In the genomic region with DNA sequence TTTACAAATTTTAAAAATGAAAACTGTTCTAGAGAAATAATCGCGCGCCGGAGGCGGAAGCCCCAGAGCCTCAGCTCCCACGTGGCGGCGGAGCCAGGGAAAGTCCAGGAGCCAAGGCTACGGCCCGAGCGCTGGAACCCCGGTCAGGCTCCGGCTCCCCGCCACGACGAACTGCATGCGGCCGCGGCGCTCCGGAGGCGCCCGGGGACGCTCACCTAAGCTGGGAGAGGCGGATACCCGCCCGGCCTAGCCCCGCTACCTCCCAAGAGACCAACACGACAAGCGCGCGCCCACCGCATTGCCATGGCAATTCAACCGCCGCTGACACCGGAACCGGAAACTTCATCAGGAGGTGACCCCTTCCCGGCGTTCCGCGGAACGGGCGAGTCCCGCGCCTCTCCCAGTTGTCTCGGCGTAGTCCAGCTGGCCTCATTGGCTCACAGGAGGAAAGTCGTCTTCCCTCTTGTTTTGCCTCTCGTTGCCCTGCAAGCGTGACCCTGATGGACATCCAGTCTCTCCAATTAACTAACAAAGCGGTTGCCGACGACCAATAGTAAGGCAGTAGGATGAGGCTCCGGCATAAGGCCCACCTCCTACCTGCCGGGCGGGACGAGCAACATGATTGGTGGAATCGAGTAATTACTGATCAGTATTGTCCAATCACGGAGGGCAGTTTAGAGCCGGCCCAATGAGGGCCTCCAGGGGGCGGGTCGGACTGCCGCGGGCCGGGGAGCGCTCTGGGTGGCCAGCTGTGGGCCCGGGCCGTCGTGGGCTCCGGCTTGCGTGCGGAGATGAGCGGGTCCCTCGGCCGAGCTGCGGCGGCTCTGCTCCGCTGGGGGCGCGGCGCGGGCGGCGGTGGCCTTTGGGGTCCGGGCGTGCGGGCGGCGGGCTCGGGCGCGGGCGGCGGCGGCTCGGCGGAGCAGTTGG, we compare ENCODE assay signal across 8 cellular contexts. TPM values are rescaled to one million over a fixed set of nuclear protein-coding genes. Genes with fewer than 3 reads are reported as not detected.
DNase-seq lines count a peak whose midpoint lies in the region; ATAC-seq and TF ChIP-seq lines count a peak whose summit lies in the region.

Gene GLRX5, plus strand, starts transcription at position 752 of the 927 bp plus-strand sequence. Its CDS starts 40 bp downstream, at position 792.

- H3K36me3 ChIP-seq in heart right ventricle, result peaks cover 0 to 18% (median 0%) of the 10 kb centered on the region in 9 donors
- H3K36me3 ChIP-seq in upper lobe of left lung, result peaks cover 0 to 3% (median 0%) of the 10 kb centered on the region in 4 donors

- H3K27ac Mint-ChIP-seq in T-helper 1 cell treated with Interleukin-12 subunit alpha and Interleukin-12 subunit beta and Interleukin-4 antibody, amounts not matched to agents 30 μg/mL and 1 μg/mL, for 36 hours, result peak within 1 kb of the TSS; percentile 94

- H3K27me3 ChIP-seq in heart right ventricle (no peaks in the 10 kb centered on the region), upper lobe of left lung (no peaks in the 10 kb centered on the region)

- H3K4me3 ChIP-seq in heart right ventricle (peak within 1 kb of the TSS; percentile 79 to 100 (median 95)), upper lobe of left lung (peak within 1 kb of the TSS; percentile 85 to 100 (median 88))

- peak within 1 kb of the TSS; percentile 62 to 91 (median 86) for H3K27ac ChIP-seq in heart right ventricle
- H3K27ac ChIP-seq in upper lobe of left lung, result peak within 1 kb of the TSS; percentile 81 to 90 (median 84)

- no peaks in the 10 kb centered on the region for H3K9me3 Mint-ChIP-seq in T-helper 1 cell treated with Interleukin-12 subunit alpha and Interleukin-12 subunit beta and Interleukin-4 antibody, amounts not matched to agents 30 μg/mL and 1 μg/mL, for 36 hours

- peaks cover 58% of the 10 kb centered on the region for H3K4me1 Mint-ChIP-seq in T-helper 1 cell treated with Interleukin-12 subunit alpha and Interleukin-12 subunit beta and Interleukin-4 antibody, amounts not matched to agents 30 μg/mL and 1 μg/mL, for 36 hours (ENCODE audit: low read depth)

- no peaks in the 10 kb centered on the region for H3K9me3 ChIP-seq in heart right ventricle
- no peaks in the 10 kb centered on the region for H3K9me3 ChIP-seq in upper lobe of left lung

- H3K27me3 Mint-ChIP-seq in T-helper 1 cell treated with Interleukin-12 subunit alpha and Interleukin-12 subunit beta and Interleukin-4 antibody, amounts not matched to agents 30 μg/mL and 1 μg/mL, for 36 hours (ENCODE audit: low read depth), result no peaks in the 10 kb centered on the region

- TF ChIP-seq EP300 in upper lobe of left lung (IDR thresholded peaks at IDR 0.05), result peak in 1 of 4 donors; percentile 44

- ATAC-seq in HG02884 (IDR thresholded peaks at IDR 0.05; ENCODE audit: unreplicated experiment), result peak; percentile 89
- peak; percentile 95 to 98 (median 97) for ATAC-seq in heart right ventricle
- peak; percentile 97 to 99 for ATAC-seq in upper lobe of left lung (ENCODE audit: low FRiP score in 2 of 2)

- peak within 1 kb of the TSS; percentile 97 for H3K4me3 Mint-ChIP-seq in T-helper 1 cell treated with Interleukin-12 subunit alpha and Interleukin-12 subunit beta and Interleukin-4 antibody, amounts not matched to agents 30 μg/mL and 1 μg/mL, for 36 hours

- 0% methylated on average over 95 to 97 of the region's 97 CpGs for WGBS in heart right ventricle, 2 donors
- WGBS in upper lobe of left lung, 2 donors, result 1% methylated on average over 28 to 56 of the region's 97 CpGs

- DNase-seq in GM13977 (ENCODE audit: low spot score) (peak; percentile 100), NCI-H1694 (lab: John Stamatoyannopoulos, UW) (peak; percentile 100), amniotic stem cell (lab: John Stamatoyannopoulos, UW) (peak; percentile 99), heart right ventricle (peak; percentile 95 to 100), posterior cingulate gyrus (peak; percentile 96 to 100 (median 98)), upper lobe of left lung (peak; percentile 96 to 98)

- peak in 3 of 4 donors; percentile 38 to 72 (median 42) for TF ChIP-seq POLR2A in upper lobe of left lung (IDR thresholded peaks at IDR 0.05)

- in situ Hi-C loops in GM13977 (cut with MboI; ENCODE audit: low pct_unique_long_range_greater_than_20kb, low sequenced_read_pairs, unreplicated experiment), result no loop called here

- TF ChIP-seq CTCF in GM13977 (IDR thresholded peaks at IDR 0.05; ENCODE audit: extremely low read depth, insufficient read depth, missing control alignments), result no peak
- peak in 4 of 9 donors; percentile 19 to 31 (median 22) for TF ChIP-seq CTCF in heart right ventricle (IDR thresholded peaks at IDR 0.05)
- peak in 4 of 6 experiments; percentile 17 to 52 (median 31) for TF ChIP-seq CTCF in upper lobe of left lung (IDR thresholded peaks at IDR 0.05)

- H3K4me1 ChIP-seq in heart right ventricle (peaks cover 19 to 79% (median 70%) of the 10 kb centered on the region in 9 donors), upper lobe of left lung (peaks cover 49 to 77% (median 64%) of the 10 kb centered on the region in 4 donors)

- intact Hi-C loops in heart right ventricle (cut with DNase I) (loop anchor here in 1 of 10 donors (5.0 kb wide), 1 partner anchor 92 kb away; no protein-coding TSS in a partner anchor), posterior cingulate gyrus (cut with DNase I) (no loop called here)

- peaks cover 15% of the 10 kb centered on the region for H3K36me3 Mint-ChIP-seq in T-helper 1 cell treated with Interleukin-12 subunit alpha and Interleukin-12 subunit beta and Interleukin-4 antibody, amounts not matched to agents 30 μg/mL and 1 μg/mL, for 36 hours (ENCODE audit: low read depth)

RNA-seq across cellular contexts. Expression of gene GLRX5, which starts in this region (rescaled TPM):
- total RNA-seq in heart right ventricle, result 100 to 1,000 TPM in 2 of 10 donors, 10 to 100 TPM in 8; 69.9 to 121 (median 91.8) TPM
- polyA plus RNA-seq in heart right ventricle, result 10 to 100 TPM; 49.8 to 66.6 TPM
- 10 to 100 TPM; 12.6 to 34.8 (median 25.0) TPM for total RNA-seq in upper lobe of left lung

Comparison
In these comparisons a context has a peak if more than half of its experiments do, and no peak if none do; other contexts are left out.
1. Peak in every context shown above with its lines: DNase-seq, ATAC-seq, H3K4me3 ChIP-seq and H3K27ac ChIP-seq.